27 cellular contexts compared by ENCODE assay signal in genomic region chr12:107992016-107992415, GRCh38.
"Had no signal": no experiment of that assay in that cellular context is flagged by ENCODE, and none has a peak within 500 bp of the region (broad histone marks: within the 10 kb centered on the region; RNA-seq: fewer than 3 reads in every experiment).

No MANE protein-coding gene starts in this region.

- H3K27me3 ChIP-seq: testis, thyroid gland, tibial nerve, transverse colon, upper lobe of left lung, uterus had no signal

- ATAC-seq: stimulated activated effector memory CD8-positive, alpha-beta T cell treated with anti-CD3 and anti-CD28 coated beads, Interleukin-12 subunit alpha, Interleukin-12 subunit beta, amount 100 ng/mL, for 72 hours; stimulated activated memory B cell treated with anti-CD40 and anti-IgM and Interleukin-4, amounts not matched to agents 10 μg/mL and 1 μg/mL and 100 μg/mL, for 72 hours; stimulated activated naive CD8-positive, alpha-beta T cell treated with anti-CD3 and anti-CD28 coated beads, Interleukin-15, Interleukin-2, amounts not matched to agents 100 U/mL and 50 U/mL, for 24 hours had no signal

- DNase-seq: stimulated activated CD4-positive, alpha-beta T cell treated with anti-CD3 and anti-CD28 coated beads, Interleukin-2, amount 100 ng/mL, for 48 hours; stimulated activated CD4-positive, alpha-beta T cell treated with anti-CD3 and anti-CD28 coated beads, Interleukin-4, amount 100 ng/mL, for 1 hour; stimulated activated CD4-positive, alpha-beta T cell treated with anti-CD3 and anti-CD28 coated beads, Interleukin-4, amount 100 ng/mL, for 24 hours; stimulated activated CD4-positive, alpha-beta T cell treated with anti-CD3 and anti-CD28 coated beads, Interleukin-4, amount 100 ng/mL, for 4 hours; stimulated activated CD8-positive, alpha-beta memory T cell treated with anti-CD3 and anti-CD28 coated beads, Interleukin-4, amount 100 ng/mL, for 48 hours; stimulated activated naive B cell treated with anti-CD40 and anti-IgM and Interleukin-4, amounts not matched to agents 10 μg/mL and 1 μg/mL and 100 μg/mL, for 72 hours; stimulated activated naive CD4-positive, alpha-beta T cell; stimulated activated naive CD4-positive, alpha-beta T cell treated with Interleukin-2 at 50 U/mL for 16 hours; stimulated activated naive CD8-positive, alpha-beta T cell treated with anti-CD3 and anti-CD28 coated beads, Interleukin-15, amount 100 ng/mL, for 72 hours; stimulated activated naive CD8-positive, alpha-beta T cell treated with anti-CD3 and anti-CD28 coated beads, Interleukin-15, Interleukin-2, amounts not matched to agents 100 U/mL and 50 U/mL, for 24 hours; stomach; substantia nigra; testis; thyroid gland; tibial artery; transverse colon; trophoblast cell; upper lobe of left lung; upper lobe of right lung; uterus had no signal

- H3K27ac Mint-ChIP-seq: stimulated activated effector memory CD8-positive, alpha-beta T cell treated with anti-CD3 and anti-CD28 coated beads, Interleukin-12 subunit alpha, Interleukin-12 subunit beta, amount 100 ng/mL, for 72 hours; stimulated activated memory B cell treated with anti-CD40 and anti-IgM and Interleukin-4, amounts not matched to agents 10 μg/mL and 1 μg/mL and 100 μg/mL, for 72 hours; stimulated activated naive B cell treated with anti-CD40 and anti-IgM and Interleukin-4, amounts not matched to agents 10 μg/mL and 1 μg/mL and 100 μg/mL, for 72 hours; stimulated activated naive CD8-positive, alpha-beta T cell treated with anti-CD3 and anti-CD28 coated beads, Interleukin-15, amount 100 ng/mL, for 72 hours; stimulated activated naive CD8-positive, alpha-beta T cell treated with anti-CD3 and anti-CD28 coated beads, Interleukin-15, Interleukin-2, amounts not matched to agents 100 ng/mL and 50 ng/mL, for 24 hours; type B pancreatic cell had no signal

- H3K27ac ChIP-seq: stomach, suprapubic skin, testis, thoracic aorta, thyroid gland, tibial artery, tibial nerve, transverse colon, upper lobe of left lung, upper lobe of right lung, uterus had no signal

- H3K9me3 Mint-ChIP-seq: stimulated activated effector memory CD8-positive, alpha-beta T cell treated with anti-CD3 and anti-CD28 coated beads, Interleukin-12 subunit alpha, Interleukin-12 subunit beta, amount 100 ng/mL, for 72 hours; stimulated activated memory B cell treated with anti-CD40 and anti-IgM and Interleukin-4, amounts not matched to agents 10 μg/mL and 1 μg/mL and 100 μg/mL, for 72 hours; stimulated activated naive CD8-positive, alpha-beta T cell treated with anti-CD3 and anti-CD28 coated beads, Interleukin-15, amount 100 ng/mL, for 72 hours; stimulated activated naive CD8-positive, alpha-beta T cell treated with anti-CD3 and anti-CD28 coated beads, Interleukin-15, Interleukin-2, amounts not matched to agents 100 ng/mL and 50 ng/mL, for 24 hours; type B pancreatic cell had no signal

- H3K4me1 ChIP-seq: stomach, suprapubic skin, testis, thyroid gland, tibial artery, tibial nerve, transverse colon, upper lobe of left lung, upper lobe of right lung, uterus had no signal

- H3K4me1 Mint-ChIP-seq: stimulated activated effector memory CD8-positive, alpha-beta T cell treated with anti-CD3 and anti-CD28 coated beads, Interleukin-12 subunit alpha, Interleukin-12 subunit beta, amount 100 ng/mL, for 72 hours; stimulated activated naive B cell treated with anti-CD40 and anti-IgM and Interleukin-4, amounts not matched to agents 10 μg/mL and 1 μg/mL and 100 μg/mL, for 72 hours; stimulated activated naive CD8-positive, alpha-beta T cell treated with anti-CD3 and anti-CD28 coated beads, Interleukin-15, amount 100 ng/mL, for 72 hours had no signal

- H3K9me3 ChIP-seq: stomach, suprapubic skin, testis, thoracic aorta, thyroid gland, tibial artery, tibial nerve, transverse colon, upper lobe of left lung, upper lobe of right lung, uterus had no signal

- H3K4me3 Mint-ChIP-seq: stimulated activated effector memory CD8-positive, alpha-beta T cell treated with anti-CD3 and anti-CD28 coated beads, Interleukin-12 subunit alpha, Interleukin-12 subunit beta, amount 100 ng/mL, for 72 hours; stimulated activated memory B cell treated with anti-CD40 and anti-IgM and Interleukin-4, amounts not matched to agents 10 μg/mL and 1 μg/mL and 100 μg/mL, for 72 hours; stimulated activated naive B cell treated with anti-CD40 and anti-IgM and Interleukin-4, amounts not matched to agents 10 μg/mL and 1 μg/mL and 100 μg/mL, for 72 hours; stimulated activated naive CD8-positive, alpha-beta T cell treated with anti-CD3 and anti-CD28 coated beads, Interleukin-15, amount 100 ng/mL, for 72 hours; stimulated activated naive CD8-positive, alpha-beta T cell treated with anti-CD3 and anti-CD28 coated beads, Interleukin-15, Interleukin-2, amounts not matched to agents 100 ng/mL and 50 ng/mL, for 24 hours; type B pancreatic cell had no signal

- H3K4me3 ChIP-seq: stomach, suprapubic skin, testis, thoracic aorta, thyroid gland, tibial artery, tibial nerve, transverse colon, upper lobe of left lung, upper lobe of right lung, uterus had no signal

- H3K36me3 ChIP-seq: stomach, suprapubic skin, thoracic aorta, thyroid gland, tibial artery, tibial nerve, transverse colon, upper lobe of left lung, upper lobe of right lung, uterus had no signal

- H3K36me3 Mint-ChIP-seq: stimulated activated effector memory CD8-positive, alpha-beta T cell treated with anti-CD3 and anti-CD28 coated beads, Interleukin-12 subunit alpha, Interleukin-12 subunit beta, amount 100 ng/mL, for 72 hours; stimulated activated memory B cell treated with anti-CD40 and anti-IgM and Interleukin-4, amounts not matched to agents 10 μg/mL and 1 μg/mL and 100 μg/mL, for 72 hours; stimulated activated naive B cell treated with anti-CD40 and anti-IgM and Interleukin-4, amounts not matched to agents 10 μg/mL and 1 μg/mL and 100 μg/mL, for 72 hours; type B pancreatic cell had no signal
